9 cellular contexts compared by ENCODE assay signal in the genomic region with DNA sequence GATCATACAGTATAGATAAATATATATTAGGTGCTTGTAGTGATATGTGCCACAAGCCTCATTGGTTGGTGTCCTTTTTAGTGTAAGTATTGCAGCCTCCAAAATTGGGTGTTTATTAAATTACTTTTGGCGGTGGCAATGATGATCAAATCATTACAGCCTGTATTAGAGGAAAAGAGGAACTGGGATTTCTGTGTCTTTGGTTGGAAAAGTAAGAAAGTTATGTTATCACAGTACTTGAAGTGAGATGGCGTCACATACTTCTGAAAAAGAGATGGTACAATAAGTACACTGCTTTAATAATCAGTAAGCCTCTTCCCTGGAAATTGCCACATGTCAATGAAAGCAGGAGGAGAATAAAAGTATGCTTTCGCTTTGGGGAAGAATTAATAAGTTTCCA. TPM values are rescaled to one million over a fixed set of nuclear protein-coding genes. Genes with fewer than 3 reads are reported as not detected.
DNase-seq lines count a peak whose midpoint lies in the region; ATAC-seq and TF ChIP-seq lines count a peak whose summit lies in the region.
"Had no signal": no experiment of that assay in that cellular context is flagged by ENCODE, and none has a peak within 500 bp of the region (broad histone marks: within the 10 kb centered on the region; RNA-seq: fewer than 3 reads in every experiment).

No MANE protein-coding gene starts in this region.

- H3K4ac ChIP-seq in H9 (ENCODE audit: low read depth, low read length) = no peak overlapping the region

- H3K27ac Mint-ChIP-seq in H9 = peak overlapping the region in 1 of 3 experiments; percentile 100; a peak in 2 of 7 replicates
- H3K27ac Mint-ChIP-seq in activated naive CD4-positive, alpha-beta T cell treated with anti-CD3 and anti-CD28 coated beads, Interleukin-2, amount 50 U/mL, for 72 hours = peak overlapping the region; percentile 98

- no peak overlapping the region for H2AFZ ChIP-seq in H9 (ENCODE audit: low read length)

- H3K27me3 ChIP-seq in BE2C (peaks cover 63% of the 10 kb centered on the region), H9 (ENCODE audit: insufficient read depth, low read length) (no peaks in the 10 kb centered on the region)
- H3K27me3 ChIP-seq: right atrium auricular region had no signal

- no peaks in the 10 kb centered on the region for H3K9me3 ChIP-seq in BE2C
- no peaks in the 10 kb centered on the region for H3K9me3 ChIP-seq in H9 (ENCODE audit: control insufficient read depth, low read depth, low read length)
- peaks cover 6% of the 10 kb centered on the region for H3K9me3 ChIP-seq in mesodermal cell (ENCODE audit: control insufficient read depth, low read length)
- H3K9me3 ChIP-seq: right atrium auricular region had no signal

- no peak overlapping the region for H3K23ac ChIP-seq in H9 (ENCODE audit: insufficient read length, low read depth, low read length)

- no CpG with 5 or more reads among the region's 3 CpGs for WGBS in H9 (ENCODE audit: extremely low coverage, insufficient read length, low lambda C conversion rate)
- WGBS in mesodermal cell (ENCODE audit: insufficient coverage in 2 of 2), 2 experiments = 80 to 83% methylated on average over 1 of the region's 3 CpGs

- no peak overlapping the region for H3K14ac ChIP-seq in H9 (ENCODE audit: insufficient read depth, low read length)

- no peak overlapping the region for H4K5ac ChIP-seq in H9 (ENCODE audit: insufficient read length, low read depth, low read length)

- H2AK5ac ChIP-seq in H9 (ENCODE audit: insufficient read length, low read length) = no peak overlapping the region

- H2BK20ac ChIP-seq in H9 (ENCODE audit: low read depth, low read length, poor library complexity, severe bottlenecking) = no peak overlapping the region

- ATAC-seq in activated naive CD4-positive, alpha-beta T cell treated with anti-CD3 and anti-CD28 coated beads, Interleukin-2, amount 50 U/mL, for 72 hours = no peak

- H2BK15ac ChIP-seq in H9 (ENCODE audit: low read depth, low read length) = no peak overlapping the region

- H3K23me2 ChIP-seq in H9 (ENCODE audit: insufficient read length, low read depth, low read length, poor library complexity, severe bottlenecking) = no peaks in the 10 kb centered on the region

- H3T11ph ChIP-seq in H9 (ENCODE audit: low read length) = no peak overlapping the region

- no peak overlapping the region for H3K9ac ChIP-seq in H9 (ENCODE audit: extremely low read depth, insufficient read length, low read length)

- DNase-seq in BE2C (no peak), H9 (no peak), activated gamma-delta T cell (lab: John Stamatoyannopoulos, UW) (no peak), hepatic stellate cell (ENCODE audit: low spot score) (no peak), mesenteric fat pad (ENCODE audit: low spot score) (no peak), NCI-H1417 (lab: John Stamatoyannopoulos, UW) (no peak)
- no peak for DNase-seq in activated naive CD4-positive, alpha-beta T cell treated with anti-CD3 and anti-CD28 coated beads, Interleukin-2, amount 50 U/mL, for 72 hours (ENCODE audit: low spot score in 2 of 2)

- no peaks in the 10 kb centered on the region for H3K79me2 ChIP-seq in H9 (ENCODE audit: insufficient read depth, low read length)

- H3K4me1 Mint-ChIP-seq in H9 = peaks cover 7 to 13% of the 10 kb centered on the region in 2 experiments; a peak in 3 of 4 replicates

- H4K8ac ChIP-seq in H9 (replicated peaks; ENCODE audit: insufficient read length, low read depth, low read length) = no peak overlapping the region

- peaks cover 87% of the 10 kb centered on the region for H3K27me3 Mint-ChIP-seq in H9 (ENCODE audit: low read depth)

- H3K4me3 Mint-ChIP-seq in H9 = peak overlapping the region in 1 of 2 experiments; percentile 90; a peak in 2 of 5 replicates

- H2BK5ac ChIP-seq in H9 (ENCODE audit: insufficient read length, low read length) = no peak overlapping the region

- H3K36me3 ChIP-seq in BE2C (no peaks in the 10 kb centered on the region), mesodermal cell (ENCODE audit: control insufficient read depth, insufficient read depth, low read length) (no peaks in the 10 kb centered on the region)
- H3K36me3 ChIP-seq: right atrium auricular region had no signal

- H2BK120ac ChIP-seq in H9 (ENCODE audit: low read depth, low read length, poor library complexity, severe bottlenecking) = no peak overlapping the region

- peak overlapping the region; percentile 46 for H3K4me2 ChIP-seq in H9 (ENCODE audit: insufficient read depth, insufficient read length, low read length)

- H2BK12ac ChIP-seq in H9 (ENCODE audit: insufficient read length, low read depth, low read length) = no peak overlapping the region

- H3K36me3 Mint-ChIP-seq in H9 (ENCODE audit: insufficient read depth in 1 of 3, low read depth in 3 of 3) = no peaks in the 10 kb centered on the region
- H3K36me3 Mint-ChIP-seq in activated naive CD4-positive, alpha-beta T cell treated with anti-CD3 and anti-CD28 coated beads, Interleukin-2, amount 50 U/mL, for 72 hours = peaks cover 24 to 37% of the 10 kb centered on the region in 2 donors

- no peaks in the 10 kb centered on the region for H4K20me1 ChIP-seq in H9 (ENCODE audit: control insufficient read depth, insufficient read depth, insufficient read length)

- H3K56ac ChIP-seq in H9 (ENCODE audit: insufficient read length, low read depth, low read length) = no peak overlapping the region

- H3K4me1 ChIP-seq in BE2C (no peaks in the 10 kb centered on the region), H9 (ENCODE audit: insufficient read depth, low read length) (no peaks in the 10 kb centered on the region), mesodermal cell (ENCODE audit: control insufficient read depth, insufficient read depth, low read length, poor library complexity, severe bottlenecking) (no peaks in the 10 kb centered on the region)

- H3K18ac ChIP-seq in H9 (ENCODE audit: insufficient read length, low read depth, low read length) = no peak overlapping the region

- no peak overlapping the region for H4K91ac ChIP-seq in H9 (ENCODE audit: insufficient read length, low read depth, low read length)

- H3K27ac ChIP-seq in H9 (ENCODE audit: insufficient read length, low read depth, low read length) (peak overlapping the region; percentile 97), mesodermal cell (ENCODE audit: low read depth, low read length, severe bottlenecking) (no peak overlapping the region)

- H3K9me3 Mint-ChIP-seq in H9 = peaks cover 0 to 5% of the 10 kb centered on the region in 2 experiments; a peak in 3 of 5 replicates
- peaks cover 2% of the 10 kb centered on the region in 2 donors for H3K9me3 Mint-ChIP-seq in activated naive CD4-positive, alpha-beta T cell treated with anti-CD3 and anti-CD28 coated beads, Interleukin-2, amount 50 U/mL, for 72 hours

- H3K4me3 ChIP-seq in BE2C (ENCODE audit: low read depth, low read length) = peak overlapping the region; percentile 90
- H3K4me3 ChIP-seq in mesodermal cell (ENCODE audit: extremely low read depth, insufficient read depth, low read length, poor library complexity, severe bottlenecking) = peak overlapping the region; percentile 46

- TF ChIP-seq CTCF in BE2C (IDR thresholded peaks at IDR 0.05; ENCODE audit: low read depth, low read length) (no peak), H9 (conservative IDR thresholded peaks at IDR 0.05) (no peak)

- H3K79me1 ChIP-seq in H9 (ENCODE audit: insufficient read depth, low read depth, low read length, poor library complexity, severe bottlenecking) = no peaks in the 10 kb centered on the region

RNA-seq across cellular contexts. Expression of a gene that starts 0.5 kb away (rescaled TPM):
- polyA plus RNA-seq in BE2C (2012; ENCODE audit: insufficient read depth, insufficient read length, low read depth) = 1.2 TPM
- total RNA-seq in H9 (2021) (2.1 and 2.6 TPM in 2 replicates), mesenteric fat pad (1.7 TPM)
- 10 to 100 TPM; 35.0 to 93.0 TPM for total RNA-seq in activated naive CD4-positive, alpha-beta T cell treated with anti-CD3 and anti-CD28 coated beads, Interleukin-2, amount 50 U/mL, for 72 hours
- polyA plus RNA-seq in mesodermal cell (2013, experiment 1 of 2) = 0.26 TPM
- polyA plus RNA-seq in mesodermal cell (2013, experiment 2 of 2) = 0.35 TPM

RNA-seq across cellular contexts. Expression of a gene that starts 11.4 kb away (rescaled TPM):
- polyA plus RNA-seq in BE2C (2012; ENCODE audit: insufficient read depth, insufficient read length, low read depth) = not detected
- total RNA-seq in H9 (2021) = 0.26 and 0.55 TPM in 2 replicates
- total RNA-seq in activated naive CD4-positive, alpha-beta T cell treated with anti-CD3 and anti-CD28 coated beads, Interleukin-2, amount 50 U/mL, for 72 hours = 10 to 100 TPM; 39.4 to 64.1 TPM
- polyA plus RNA-seq in mesodermal cell (2013, experiment 1 of 2) = not detected
- polyA plus RNA-seq in mesodermal cell (2013, experiment 2 of 2) = 0.35 TPM
- total RNA-seq in mesenteric fat pad = 36.8 TPM

RNA-seq across cellular contexts. Expression of a gene that starts 27.9 kb away (rescaled TPM):
- polyA plus RNA-seq in BE2C (2012; ENCODE audit: insufficient read depth, insufficient read length, low read depth) = not detected
- total RNA-seq in H9 (2021) (0.35 and 0.48 TPM in 2 replicates), mesenteric fat pad (7.9 TPM)
- 100 to 1,000 TPM; 125 to 239 TPM for total RNA-seq in activated naive CD4-positive, alpha-beta T cell treated with anti-CD3 and anti-CD28 coated beads, Interleukin-2, amount 50 U/mL, for 72 hours
- not detected for polyA plus RNA-seq in mesodermal cell (2013, experiment 1 of 2)
- not detected for polyA plus RNA-seq in mesodermal cell (2013, experiment 2 of 2)

RNA-seq across cellular contexts. Expression of a gene that starts 51.8 kb away (rescaled TPM):
- 1.6 TPM for polyA plus RNA-seq in BE2C (2012; ENCODE audit: insufficient read depth, insufficient read length, low read depth)
- not detected in 2 replicates for total RNA-seq in H9 (2021)
- total RNA-seq in activated naive CD4-positive, alpha-beta T cell treated with anti-CD3 and anti-CD28 coated beads, Interleukin-2, amount 50 U/mL, for 72 hours = 100 to 1,000 TPM; 371 to 455 TPM
- polyA plus RNA-seq in mesodermal cell (2013, experiment 1 of 2) = not detected
- polyA plus RNA-seq in mesodermal cell (2013, experiment 2 of 2) = not detected
- 2.2 TPM for total RNA-seq in mesenteric fat pad

Comparison
In these comparisons a context has a peak if more than half of its experiments do, and no peak if none do; other contexts are left out.
1. RNA of a gene that starts 0.5 kb away (total RNA-seq): 35.0 to 93.0 TPM in activated naive CD4-positive, alpha-beta T cell treated with anti-CD3 and anti-CD28 coated beads, Interleukin-2, amount 50 U/mL, for 72 hours; 2.1 to 2.6 TPM in H9 and 1.7 TPM in mesenteric fat pad (single experiment); every median in the first group is over 10 times any median in the second.
2. RNA of a gene that starts 11.4 kb away (total RNA-seq): 39.4 to 64.1 TPM in activated naive CD4-positive, alpha-beta T cell treated with anti-CD3 and anti-CD28 coated beads, Interleukin-2, amount 50 U/mL, for 72 hours and 36.8 TPM in mesenteric fat pad (single experiment); 0.26 to 0.55 TPM in H9; every median in the first group is over 10 times any median in the second.
3. RNA of a gene that starts 27.9 kb away (total RNA-seq): 125 to 239 TPM in activated naive CD4-positive, alpha-beta T cell treated with anti-CD3 and anti-CD28 coated beads, Interleukin-2, amount 50 U/mL, for 72 hours; 7.9 TPM in mesenteric fat pad (single experiment) and 0.35 to 0.48 TPM in H9; every median in the first group is over 10 times any median in the second.